ENCODE assay signal across 8 cellular contexts in genomic region chr7:24587853-24588252, GRCh38. TPM values are rescaled to one million over a fixed set of nuclear protein-coding genes. Genes with fewer than 3 reads are reported as not detected.
DNase-seq lines count a peak whose midpoint lies in the region; ATAC-seq and TF ChIP-seq lines count a peak whose summit lies in the region.

No MANE protein-coding gene starts in this region.

- H3K36me3 ChIP-seq in ascending aorta: no peaks in the 10 kb centered on the region
- H3K36me3 ChIP-seq in naive thymus-derived CD4-positive, alpha-beta T cell (ENCODE audit: control insufficient read depth in 2 of 3, insufficient read depth in 3 of 3, low read length in 3 of 3): no peaks in the 10 kb centered on the region

- H3K27ac Mint-ChIP-seq in naive thymus-derived CD4-positive, alpha-beta T cell: peak overlapping the region in 2 of 9 donors; percentile 0 to 26

- DNase-seq in DMS 273 (lab: John Stamatoyannopoulos, UW; ENCODE audit: unreplicated experiment): peak; percentile 52
- DNase-seq in DMS 273 treated with DMSO at 0.1 percent for 48 hours (lab: John Stamatoyannopoulos, UW): no peak
- DNase-seq in OCI-M1 (lab: John Stamatoyannopoulos, UW): peak; percentile 61
- no peak for DNase-seq in ascending aorta (ENCODE audit: low spot score in 2 of 2)
- DNase-seq in naive thymus-derived CD4-positive, alpha-beta T cell: peak in 8 of 9 donors; percentile 21 to 70 (median 63)
- no peak for DNase-seq in NCI-H187 (lab: John Stamatoyannopoulos, UW)
- DNase-seq in sciatic nerve (ENCODE audit: low spot score): no peak

- no peaks in the 10 kb centered on the region for H3K9me3 ChIP-seq in ascending aorta
- no peaks in the 10 kb centered on the region for H3K9me3 ChIP-seq in naive thymus-derived CD4-positive, alpha-beta T cell (ENCODE audit: control insufficient read depth in 2 of 3, low read length in 3 of 3)

- no peak overlapping the region for H3K4me3 Mint-ChIP-seq in naive thymus-derived CD4-positive, alpha-beta T cell

- ATAC-seq in HG02763 (IDR thresholded peaks at IDR 0.05; ENCODE audit: unreplicated experiment): peak; percentile 71
- peak; percentile 88 for ATAC-seq in naive thymus-derived CD4-positive, alpha-beta T cell
- no peak for ATAC-seq in sciatic nerve

- peaks cover 0 to 1% (median 0%) of the 10 kb centered on the region in 5 donors for H3K36me3 Mint-ChIP-seq in naive thymus-derived CD4-positive, alpha-beta T cell

- H3K4me1 ChIP-seq in ascending aorta: no peaks in the 10 kb centered on the region
- H3K4me1 ChIP-seq in naive thymus-derived CD4-positive, alpha-beta T cell (ENCODE audit: control insufficient read depth in 2 of 2, insufficient read depth in 2 of 2, low read length in 2 of 2): no peaks in the 10 kb centered on the region

- H3K4me1 Mint-ChIP-seq in naive thymus-derived CD4-positive, alpha-beta T cell: peaks cover 7 to 40% (median 27%) of the 10 kb centered on the region in 7 donors

- no peak overlapping the region for H3K4me3 ChIP-seq in ascending aorta
- no peak overlapping the region for H3K4me3 ChIP-seq in naive thymus-derived CD4-positive, alpha-beta T cell (ENCODE audit: low read length)

- intact Hi-C loops in ascending aorta (cut with DNase I) (loop anchor here (2.0 kb wide), 1 partner anchor 185 kb away; no protein-coding TSS in a partner anchor), sciatic nerve (cut with DNase I) (no loop called here)
- intact Hi-C loops in naive thymus-derived CD4-positive, alpha-beta T cell (cut with micrococcal nuclease): loop anchor here (1.0 to 5.0 kb wide), 7 partner anchors 12 to 1018 kb away; partner anchors contain the start of gene STK31 (in 1 of the 2)

- no peaks in the 10 kb centered on the region for H3K27me3 Mint-ChIP-seq in naive thymus-derived CD4-positive, alpha-beta T cell

- peaks cover 0 to 3% (median 0%) of the 10 kb centered on the region in 11 donors for H3K9me3 Mint-ChIP-seq in naive thymus-derived CD4-positive, alpha-beta T cell

- no peaks in the 10 kb centered on the region for H3K27me3 ChIP-seq in ascending aorta
- H3K27me3 ChIP-seq in naive thymus-derived CD4-positive, alpha-beta T cell (ENCODE audit: control insufficient read depth in 2 of 2, insufficient read depth in 2 of 2, low read length in 2 of 2): no peaks in the 10 kb centered on the region

- no peak overlapping the region for H3K27ac ChIP-seq in ascending aorta
- H3K27ac ChIP-seq in naive thymus-derived CD4-positive, alpha-beta T cell (ENCODE audit: low read depth, low read length): no peak overlapping the region

- POLR2A ChIA-PET in naive thymus-derived CD4-positive, alpha-beta T cell (lab: Charles Lee): no interaction called here

- CTCF ChIA-PET in naive thymus-derived CD4-positive, alpha-beta T cell (lab: Charles Lee): interaction anchor here (0.9 to 1.4 kb wide), 2 partner anchors 181 to 185 kb away, joined by 3 to 5 read pairs; no protein-coding TSS in a partner anchor

- TF ChIP-seq CTCF in ascending aorta (IDR thresholded peaks at IDR 0.05): peak; percentile 21 to 51 (median 33)

RNA-seq across cellular contexts. Expression of gene PALS2, which starts 14.6 kb away (rescaled TPM):
- total RNA-seq in ascending aorta (5.7 TPM), sciatic nerve (177 TPM)
- 10 to 100 TPM; 15.4 to 58.4 (median 34.0) TPM for total RNA-seq in naive thymus-derived CD4-positive, alpha-beta T cell
- 10 to 100 TPM; 14.7 to 18.3 TPM for polyA plus RNA-seq in naive thymus-derived CD4-positive, alpha-beta T cell

Comparison
In these comparisons a context has a peak if more than half of its experiments do, and no peak if none do; other contexts are left out.
1. DNase-seq: peak in DMS 273 (single experiment), OCI-M1 (single experiment) and naive thymus-derived CD4-positive, alpha-beta T cell (8 of 9); none in DMS 273 treated with DMSO at 0.1 percent for 48 hours (single experiment), ascending aorta (0 of 2), NCI-H187 (0 of 2) and sciatic nerve (single experiment).